ENCODE assay signal across 19 cellular contexts in the genomic region with DNA sequence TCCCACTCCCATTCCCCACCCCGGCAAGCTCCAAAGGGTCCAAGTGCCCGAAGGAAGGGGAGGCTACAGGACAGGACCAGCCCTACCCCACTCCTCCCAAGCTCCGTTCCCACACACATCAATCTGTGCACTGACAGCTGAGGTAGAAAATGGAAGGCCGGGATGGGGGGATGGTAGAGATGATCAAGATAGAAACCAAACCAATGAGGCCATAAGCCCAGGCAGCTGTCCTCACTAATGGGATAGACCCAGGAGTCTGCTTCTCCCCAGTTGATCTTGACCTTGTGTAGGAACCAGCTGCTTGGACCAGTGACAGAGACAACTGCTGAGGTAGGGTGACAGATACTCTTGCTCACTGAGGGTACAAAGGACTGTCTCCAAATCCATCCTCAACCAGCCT. TPM values are rescaled to one million over a fixed set of nuclear protein-coding genes. Genes with fewer than 3 reads are reported as not detected.
A peak's percentile ranks its signal among the peaks of the same experiment; 100 is the strongest.
DNase-seq lines count a peak whose midpoint lies in the region; ATAC-seq and TF ChIP-seq lines count a peak whose summit lies in the region.
"Had no signal": no experiment of that assay in that cellular context is flagged by ENCODE, and none has a peak within 500 bp of the region (broad histone marks: within the 10 kb centered on the region; RNA-seq: fewer than 3 reads in every experiment).

No MANE protein-coding gene starts in this region.

- POLR2A ChIA-PET in MCF 10A (lab: Yijun Ruan, JAX) = interaction anchor here (1.0 to 14.7 kb wide), 3 partner anchors 22 to 98 kb away, joined by 3 to 242 read pairs (median 9); a partner anchor contains a TSS
- POLR2A ChIA-PET in activated B cell treated with CpG ODN at 0.5 μM for 24 hours (lab: Charles Lee) = interaction anchor here (0.7 to 10.5 kb wide), 3 partner anchors 12 to 51 kb away, joined by 4 to 365 read pairs (median 291); a partner anchor contains a TSS

- H3K36me3 Mint-ChIP-seq in MCF 10A (ENCODE audit: insufficient read depth, unreplicated experiment) (peaks cover 100% of the 10 kb centered on the region), activated B cell treated with CpG ODN at 0.5 μM for 24 hours (ENCODE audit: low read depth) (peaks cover 90% of the 10 kb centered on the region), naive B cell (peaks cover 7 to 37% of the 10 kb centered on the region in 2 donors)
- H3K36me3 Mint-ChIP-seq in stimulated activated naive B cell treated with anti-CD40 and anti-IgM and Interleukin-4, amounts not matched to agents 10 μg/mL and 1 μg/mL and 100 μg/mL, for 72 hours = peaks cover 38 to 84% of the 10 kb centered on the region in 2 donors

- CTCF ChIA-PET in MCF 10A (lab: Yijun Ruan, JAX) = interaction anchor here (0.6 to 1.3 kb wide), 2 partner anchors 42 to 137 kb away, joined by 3 read pairs; no protein-coding TSS in a partner anchor
- CTCF ChIA-PET in mammary epithelial cell (lab: Charles Lee; ENCODE audit: low non-redundant PET) = no interaction called here
- CTCF ChIA-PET in activated B cell treated with CpG ODN at 0.5 μM for 24 hours (lab: Charles Lee) = interaction anchor here (2.8 kb wide), 1 partner anchor 12 kb away, joined by 15 read pairs; no protein-coding TSS in a partner anchor

- peak overlapping the region; percentile 92 for H3K27ac Mint-ChIP-seq in MCF 10A (ENCODE audit: low read depth, unreplicated experiment)
- H3K27ac Mint-ChIP-seq in activated B cell treated with CpG ODN at 0.5 μM for 24 hours = peak overlapping the region; percentile 96
- peak overlapping the region in 4 of 6 donors; percentile 95 to 99 (median 97) for H3K27ac Mint-ChIP-seq in naive B cell
- H3K27ac Mint-ChIP-seq in stimulated activated naive B cell treated with anti-CD40 and anti-IgM and Interleukin-4, amounts not matched to agents 10 μg/mL and 1 μg/mL and 100 μg/mL, for 72 hours = peak overlapping the region; percentile 80
- H3K27ac Mint-ChIP-seq: activated naive CD8-positive, alpha-beta T cell treated with anti-CD3 and anti-CD28 coated beads for 36 hours had no signal

- no peak overlapping the region for H3K9ac ChIP-seq in mammary epithelial cell (ENCODE audit: insufficient read depth, low read length)

- dilution Hi-C loops in mammary epithelial cell (cut with HindIII; ENCODE audit: low sequenced_read_pairs) = loop anchor here (5.0 kb wide), 2 partner anchors 34 to 81 kb away; no protein-coding TSS in a partner anchor

- peaks cover 60% of the 10 kb centered on the region for H3K4me1 Mint-ChIP-seq in MCF 10A (ENCODE audit: insufficient read depth, unreplicated experiment)
- H3K4me1 Mint-ChIP-seq in activated B cell treated with CpG ODN at 0.5 μM for 24 hours = peaks cover 95% of the 10 kb centered on the region
- H3K4me1 Mint-ChIP-seq in naive B cell = peaks cover 79 to 88% (median 79%) of the 10 kb centered on the region in 3 donors
- peaks cover 74 to 91% of the 10 kb centered on the region in 2 donors for H3K4me1 Mint-ChIP-seq in stimulated activated naive B cell treated with anti-CD40 and anti-IgM and Interleukin-4, amounts not matched to agents 10 μg/mL and 1 μg/mL and 100 μg/mL, for 72 hours

- intact Hi-C loops in MCF 10A (cut with micrococcal nuclease) (no loop called here), mammary epithelial cell (cut with micrococcal nuclease) (no loop called here), activated B cell treated with CpG ODN at 0.5 μM for 24 hours (cut with micrococcal nuclease) (no loop called here)

- in situ Hi-C loops in mammary epithelial cell (cut with MboI; ENCODE audit: low sequenced_read_pairs in 2 of 2) = no loop called here

- H2AFZ ChIP-seq in mammary epithelial cell (ENCODE audit: low read depth, low read length) = no peak overlapping the region

- no peak overlapping the region for H3K4me3 ChIP-seq in mammary epithelial cell (replicated peaks in 1 of 3; ENCODE audit: insufficient read depth in 1 of 3, low read depth in 2 of 3, low read length in 3 of 3)
- H3K4me3 ChIP-seq: coronary artery, GM12878, ovary, right lobe of liver had no signal

- H3K9me3 Mint-ChIP-seq in MCF 10A (ENCODE audit: unreplicated experiment) (no peaks in the 10 kb centered on the region), activated B cell treated with CpG ODN at 0.5 μM for 24 hours (no peaks in the 10 kb centered on the region), naive B cell (no peaks in the 10 kb centered on the region)
- no peaks in the 10 kb centered on the region for H3K9me3 Mint-ChIP-seq in stimulated activated naive B cell treated with anti-CD40 and anti-IgM and Interleukin-4, amounts not matched to agents 10 μg/mL and 1 μg/mL and 100 μg/mL, for 72 hours
- H3K9me3 Mint-ChIP-seq: activated naive CD8-positive, alpha-beta T cell treated with anti-CD3 and anti-CD28 coated beads for 36 hours had no signal

- ATAC-seq in activated B cell treated with CpG ODN at 0.5 μM for 24 hours (ENCODE audit: low read depth) = no peak
- no peak for ATAC-seq in naive B cell (ENCODE audit: low read depth in 2 of 2)
- ATAC-seq in stimulated activated naive B cell treated with anti-CD40 and anti-IgM and Interleukin-4, amounts not matched to agents 10 μg/mL and 1 μg/mL and 100 μg/mL, for 72 hours (replicated peaks) = no peak
- no peak for ATAC-seq in GM18498 (IDR thresholded peaks at IDR 0.05; ENCODE audit: unreplicated experiment)
- ATAC-seq: GM12878, right lobe of liver had no signal

- no peaks in the 10 kb centered on the region for H3K9me3 ChIP-seq in mammary epithelial cell (replicated peaks; ENCODE audit: insufficient read depth, low read length)
- H3K9me3 ChIP-seq: ovary, right lobe of liver had no signal

- no peaks in the 10 kb centered on the region for H3K27me3 Mint-ChIP-seq in MCF 10A (ENCODE audit: insufficient read depth, unreplicated experiment)
- H3K27me3 Mint-ChIP-seq in activated B cell treated with CpG ODN at 0.5 μM for 24 hours = no peaks in the 10 kb centered on the region
- H3K27me3 Mint-ChIP-seq in naive B cell = no peaks in the 10 kb centered on the region
- H3K27me3 Mint-ChIP-seq in stimulated activated naive B cell treated with anti-CD40 and anti-IgM and Interleukin-4, amounts not matched to agents 10 μg/mL and 1 μg/mL and 100 μg/mL, for 72 hours = no peaks in the 10 kb centered on the region
- H3K27me3 Mint-ChIP-seq: activated naive CD8-positive, alpha-beta T cell treated with anti-CD3 and anti-CD28 coated beads for 36 hours had no signal

- H3K79me2 ChIP-seq in mammary epithelial cell (ENCODE audit: insufficient read depth, low read length) = peaks cover 53% of the 10 kb centered on the region

- 79% methylated on average over 4 of the region's 4 CpGs for WGBS in mammary epithelial cell (ENCODE audit: low coverage, missing lambda C conversion rate)

- H3K4me1 ChIP-seq in mammary epithelial cell (ENCODE audit: insufficient read depth, low read length) = peaks cover 31% of the 10 kb centered on the region

- H4K20me1 ChIP-seq in mammary epithelial cell (ENCODE audit: insufficient read depth, low read length) = no peaks in the 10 kb centered on the region

- DNase-seq in MCF 10A (ENCODE audit: unreplicated experiment) = no peak
- DNase-seq in mammary epithelial cell = no peak
- DNase-seq in activated B cell treated with CpG ODN at 0.5 μM for 24 hours = no peak
- no peak for DNase-seq in naive B cell
- no peak for DNase-seq in stimulated activated naive B cell treated with anti-CD40 and anti-IgM and Interleukin-4, amounts not matched to agents 10 μg/mL and 1 μg/mL and 100 μg/mL, for 72 hours
- no peak for DNase-seq in NCI-H2029 treated with DMSO at 0.1 percent for 48 hours (lab: John Stamatoyannopoulos, UW)
- no peak for DNase-seq in NCI-H2171 treated with DMSO at 0.1 percent for 48 hours (lab: John Stamatoyannopoulos, UW)
- DNase-seq: ACHN; activated naive CD8-positive, alpha-beta T cell treated with anti-CD3 and anti-CD28 coated beads for 36 hours; activated T-cell treated with anti-CD3 and anti-CD28 coated beads for 4 hours; DMS53; NCI-H1417; NCI-H2107; NCI-H526 had no signal

- no peak overlapping the region for H3K4me2 ChIP-seq in mammary epithelial cell (ENCODE audit: insufficient read depth, low read depth, low read length)

- BruUV-seq in MCF 10A (replicated peaks; lab: Mats Ljungman, UMichigan) = no TSS peak
- BruUV-seq in mammary epithelial cell (replicated peaks; lab: Mats Ljungman, UMichigan) = no TSS peak

- no peak overlapping the region for H3K27ac ChIP-seq in mammary epithelial cell (ENCODE audit: insufficient read depth, low read depth, low read length)
- H3K27ac ChIP-seq: coronary artery, ovary had no signal

- H3K4me3 Mint-ChIP-seq in MCF 10A (ENCODE audit: unreplicated experiment) (no peak overlapping the region), activated B cell treated with CpG ODN at 0.5 μM for 24 hours (no peak overlapping the region), naive B cell (peak overlapping the region in 5 of 8 donors; percentile 13 to 68 (median 58))
- no peak overlapping the region for H3K4me3 Mint-ChIP-seq in stimulated activated naive B cell treated with anti-CD40 and anti-IgM and Interleukin-4, amounts not matched to agents 10 μg/mL and 1 μg/mL and 100 μg/mL, for 72 hours
- H3K4me3 Mint-ChIP-seq: activated naive CD8-positive, alpha-beta T cell treated with anti-CD3 and anti-CD28 coated beads for 36 hours had no signal

- peaks cover 10% of the 10 kb centered on the region for H3K36me3 ChIP-seq in mammary epithelial cell (ENCODE audit: insufficient read depth, low read length)
- H3K36me3 ChIP-seq: ovary had no signal

- no peak for TF ChIP-seq CTCF in MCF 10A (IDR thresholded peaks at IDR 0.05; ENCODE audit: unreplicated experiment)
- TF ChIP-seq CTCF in mammary epithelial cell (conservative IDR thresholded peaks at IDR 0.05 in 1 of 2, IDR thresholded peaks at IDR 0.05 in 1 of 2; ENCODE audit: extremely low read depth in 1 of 2, insufficient read depth in 1 of 2, low read depth in 1 of 2, low read length in 2 of 2) = no peak
- TF ChIP-seq CTCF in activated B cell treated with CpG ODN at 0.5 μM for 24 hours (IDR thresholded peaks at IDR 0.05) = no peak

- H3K27me3 ChIP-seq in mammary epithelial cell (ENCODE audit: insufficient read depth, low read length) = no peaks in the 10 kb centered on the region
- H3K27me3 ChIP-seq: ovary, right lobe of liver had no signal

RNA-seq across cellular contexts. Expression of a gene that starts 38.6 kb away (rescaled TPM):
- total RNA-seq in MCF 10A (2022) (155 and 184 TPM in 2 replicates), mammary epithelial cell (100 to 1,000 TPM in 1 of 2 donors, 10 to 100 TPM in 1; 82.2 to 135 TPM), activated B cell treated with CpG ODN at 0.5 μM for 24 hours (111 and 118 TPM in 2 replicates)
- polyA plus RNA-seq in mammary epithelial cell (69.9 TPM), naive B cell (ENCODE audit: low read depth in 6 of 6) (100 to 1,000 TPM in 1 of 6 donors, 10 to 100 TPM in 5; 30.4 to 112 (median 72.8) TPM)
- 212 TPM for polyA minus RNA-seq in mammary epithelial cell

RNA-seq across cellular contexts. Expression of a gene that starts 52.1 kb away (rescaled TPM):
- 17.2 and 19.3 TPM in 2 replicates for total RNA-seq in MCF 10A (2022)
- 10 to 100 TPM; 18.0 to 28.3 TPM for total RNA-seq in mammary epithelial cell
- polyA plus RNA-seq in mammary epithelial cell = 11.3 TPM
- polyA minus RNA-seq in mammary epithelial cell = 15.8 TPM
- 26.8 and 28.1 TPM in 2 replicates for total RNA-seq in activated B cell treated with CpG ODN at 0.5 μM for 24 hours
- 10 to 100 TPM; 19.6 to 44.5 (median 25.8) TPM for polyA plus RNA-seq in naive B cell (ENCODE audit: low read depth in 6 of 6)

Comparison
In these comparisons a context has a peak if more than half of its experiments do, and no peak if none do; other contexts are left out.
1. H3K4me3 Mint-ChIP-seq: peak in naive B cell (5 of 8); none in MCF 10A (single experiment), activated B cell treated with CpG ODN at 0.5 μM for 24 hours (single experiment) and stimulated activated naive B cell treated with anti-CD40 and anti-IgM and Interleukin-4, amounts not matched to agents 10 μg/mL and 1 μg/mL and 100 μg/mL, for 72 hours (0 of 2).
2. Peak in every context shown above with its lines, with median percentiles within 50 percentile points of each other: H3K27ac Mint-ChIP-seq.